In genomic region chr15:63905558-63906265, GRCh38 we compare ENCODE assay signal across 11 cellular contexts.
DNase-seq lines count a peak whose midpoint lies in the region; TF ChIP-seq lines count a peak whose summit lies in the region.
"Had no signal": no experiment of that assay in that cellular context is flagged by ENCODE, and none has a peak within 500 bp of the region (broad histone marks: within the 10 kb centered on the region; RNA-seq: fewer than 3 reads in every experiment).

No MANE protein-coding gene starts in this region.

- peak overlapping the region; percentile 29 for H2AK5ac ChIP-seq in neuronal stem cell (ENCODE audit: low read depth, low read length)

- H3K27ac Mint-ChIP-seq in activated naive CD8-positive, alpha-beta T cell, result peak overlapping the region; percentile 84

- no peak overlapping the region for H3K14ac ChIP-seq in neuronal stem cell (ENCODE audit: low read length)

- H3K27me3 Mint-ChIP-seq in activated naive CD8-positive, alpha-beta T cell, result no peaks in the 10 kb centered on the region

- no peak overlapping the region for H3K23ac ChIP-seq in neuronal stem cell (ENCODE audit: low read depth, low read length, poor library complexity)

- H2BK5ac ChIP-seq in neuronal stem cell (ENCODE audit: low read length), result no peak overlapping the region

- peak overlapping the region; percentile 4 for H2BK12ac ChIP-seq in neuronal stem cell (ENCODE audit: low read length)

- no peaks in the 10 kb centered on the region for H3K36me3 Mint-ChIP-seq in activated naive CD8-positive, alpha-beta T cell

- H2AFZ ChIP-seq in neuronal stem cell (ENCODE audit: low read length), result no peak overlapping the region

- peak overlapping the region; percentile 44 for H2BK15ac ChIP-seq in neuronal stem cell (ENCODE audit: low read length)

- DNase-seq in ELR (ENCODE audit: low read depth) (peak; percentile 35), KG1 (lab: John Stamatoyannopoulos, UW) (peak; percentile 26), neuronal stem cell (ENCODE audit: low spot score) (no peak), tibial nerve (ENCODE audit: low spot score in 2 of 2) (no peak), cortex of kidney (lab: John Stamatoyannopoulos, UW) (no peak)
- no peak for DNase-seq in stimulated activated CD4-positive, alpha-beta T cell treated with anti-CD3 and anti-CD28 coated beads, Interleukin-4, amount 100 ng/mL, for 24 hours
- DNase-seq in activated effector memory CD4-positive, alpha-beta T cell treated with anti-CD3 and anti-CD28 coated beads, Interleukin-2, amount 50 U/mL, for 16 hours, result no peak
- DNase-seq: DND-41, mesenchymal stem cell, NCI-H82 had no signal

- H3K4me3 ChIP-seq in neuronal stem cell (ENCODE audit: low read length in 2 of 2), result peak overlapping the region in 1 of 2 donors; percentile 43
- no peak overlapping the region for H3K4me3 ChIP-seq in tibial nerve

- peaks cover 24% of the 10 kb centered on the region for H3K4me1 Mint-ChIP-seq in activated naive CD8-positive, alpha-beta T cell (ENCODE audit: low read depth)

- TF ChIP-seq EP300 in tibial nerve (IDR thresholded peaks at IDR 0.05), result no peak

- H3K9me3 ChIP-seq in neuronal stem cell (replicated peaks in 1 of 2; ENCODE audit: control insufficient read depth in 2 of 2, insufficient read depth in 1 of 2, low read depth in 1 of 2, low read length in 2 of 2), result no peaks in the 10 kb centered on the region
- no peaks in the 10 kb centered on the region for H3K9me3 ChIP-seq in tibial nerve

- no peaks in the 10 kb centered on the region for H3K9me3 Mint-ChIP-seq in activated naive CD8-positive, alpha-beta T cell (ENCODE audit: low read depth)

- H3K36me3 ChIP-seq in neuronal stem cell (replicated peaks in 1 of 2; ENCODE audit: control insufficient read depth in 2 of 2, insufficient read depth in 2 of 2, low read length in 2 of 2) (no peaks in the 10 kb centered on the region), tibial nerve (no peaks in the 10 kb centered on the region)

- no CpG with 5 or more reads among the region's 8 CpGs for WGBS in neuronal stem cell (ENCODE audit: extremely low coverage in 2 of 2, insufficient read length in 2 of 2, insufficient replicate concordance in 1 of 2), 2 donors
- WGBS in tibial nerve, 2 donors, result 75 to 82% methylated on average over 8 of the region's 8 CpGs

- H3K27ac ChIP-seq in neuronal stem cell (replicated peaks; ENCODE audit: low read length), result no peak overlapping the region
- H3K27ac ChIP-seq in tibial nerve, result peak overlapping the region in 1 of 4 donors; percentile 62

- H4K8ac ChIP-seq in neuronal stem cell (ENCODE audit: low read depth, low read length), result no peak overlapping the region

- no peak overlapping the region for H3K4ac ChIP-seq in neuronal stem cell (ENCODE audit: low read length)

- no peak overlapping the region for H3K18ac ChIP-seq in neuronal stem cell (ENCODE audit: low read length)

- H3K4me1 ChIP-seq in neuronal stem cell (ENCODE audit: control insufficient read depth in 2 of 2, insufficient read depth in 1 of 2, low read depth in 1 of 2, low read length in 2 of 2), result peaks cover 2 to 4% of the 10 kb centered on the region in 2 donors
- peaks cover 0 to 28% (median 16%) of the 10 kb centered on the region in 4 donors for H3K4me1 ChIP-seq in tibial nerve

- H3K4me2 ChIP-seq in neuronal stem cell (ENCODE audit: insufficient read depth, low read length, poor library complexity, severe bottlenecking), result no peak overlapping the region

- no peak for TF ChIP-seq POLR2A in tibial nerve (IDR thresholded peaks at IDR 0.05)

- H2BK120ac ChIP-seq in neuronal stem cell (ENCODE audit: low read depth, low read length), result no peak overlapping the region

- H3K9ac ChIP-seq in neuronal stem cell (ENCODE audit: low read depth, low read length, poor library complexity), result no peak overlapping the region

- no peak for TF ChIP-seq CTCF in tibial nerve (IDR thresholded peaks at IDR 0.05)

- H4K91ac ChIP-seq in neuronal stem cell (ENCODE audit: low read depth, low read length, poor library complexity), result no peak overlapping the region

- H3K27me3 ChIP-seq in neuronal stem cell (ENCODE audit: control insufficient read depth in 3 of 3, insufficient read depth in 3 of 3, low read depth in 1 of 3, low read length in 3 of 3) (no peaks in the 10 kb centered on the region), tibial nerve (no peaks in the 10 kb centered on the region)

- H3K4me3 Mint-ChIP-seq in activated naive CD8-positive, alpha-beta T cell, result peak overlapping the region; percentile 38

- no peaks in the 10 kb centered on the region for H3K79me1 ChIP-seq in neuronal stem cell (ENCODE audit: low read depth, low read length)

Comparison
In these comparisons a context has a peak if more than half of its experiments do, and no peak if none do; other contexts are left out.
1. DNase-seq: peak in ELR (single experiment) and KG1 (single experiment); none in neuronal stem cell (single experiment), stimulated activated CD4-positive, alpha-beta T cell treated with anti-CD3 and anti-CD28 coated beads, Interleukin-4, amount 100 ng/mL, for 24 hours (single experiment), tibial nerve (0 of 2), activated effector memory CD4-positive, alpha-beta T cell treated with anti-CD3 and anti-CD28 coated beads, Interleukin-2, amount 50 U/mL, for 16 hours (single experiment) and cortex of kidney (single experiment).